Comparison of ENCODE assay signal across 8 cellular contexts in the genomic region with DNA sequence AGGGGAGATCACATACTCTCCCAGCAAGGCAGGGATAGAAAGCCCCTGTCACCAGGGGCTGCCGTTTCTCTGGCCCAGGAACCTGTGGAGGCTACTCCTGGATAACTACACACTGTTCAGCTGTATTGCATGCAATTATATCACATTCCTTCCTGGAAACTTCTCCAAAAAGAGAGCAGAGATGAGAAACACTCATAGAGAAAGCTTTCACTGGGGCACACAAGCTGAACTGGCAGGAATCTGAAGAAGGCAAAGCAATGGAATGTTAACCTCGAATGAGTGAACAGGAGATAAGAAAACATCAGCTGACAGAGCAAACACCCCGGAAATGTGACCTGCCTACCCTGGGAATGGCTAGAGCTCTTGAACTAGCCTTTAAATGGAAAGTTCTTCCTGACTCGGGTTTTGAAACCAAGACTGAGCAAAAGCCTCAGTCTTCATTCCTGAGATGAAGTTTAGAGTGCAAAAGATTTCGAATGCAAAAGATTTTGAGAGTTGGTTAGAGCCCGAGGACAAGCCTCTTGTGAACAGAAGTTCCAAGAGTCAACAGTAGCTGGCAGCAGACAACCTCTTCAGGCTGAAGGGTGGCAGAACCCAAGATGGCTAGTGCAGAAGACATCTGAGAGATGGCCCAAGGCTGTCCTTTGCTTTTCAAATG. TPM values are rescaled to one million over a fixed set of nuclear protein-coding genes. Genes with fewer than 3 reads are reported as not detected.
DNase-seq lines count a peak whose midpoint lies in the region; ATAC-seq and TF ChIP-seq lines count a peak whose summit lies in the region.

No MANE protein-coding gene starts in this region.

- CTCF ChIA-PET in AG04450 (lab: Charles Lee), result interaction anchor here (0.9 to 3.0 kb wide), 7 partner anchors 10 to 238 kb away, joined by 3 to 27 read pairs (median 4); no protein-coding TSS in a partner anchor

- no peaks in the 10 kb centered on the region for H3K36me3 ChIP-seq in ascending aorta

- POLR2A ChIA-PET in AG04450 (lab: Yijun Ruan, JAX), result interaction anchor here (0.5 to 3.5 kb wide), 12 partner anchors 9 to 298 kb away, joined by 3 to 88 read pairs (median 6); a partner anchor contains a TSS

- H3K4me1 ChIP-seq in ascending aorta, result peaks cover 3 to 21% of the 10 kb centered on the region in 2 donors

- H3K27ac ChIP-seq in AG04450 (ENCODE audit: low read depth, low read length) (peak overlapping the region; percentile 99), ascending aorta (peak overlapping the region; percentile 76 to 77)

- no peak overlapping the region for H3K27ac Mint-ChIP-seq in activated T-helper 2 cell treated with anti-CD3 and anti-CD28 coated beads, Interferon-gamma antibody, Interleukin-2, Interleukin-4, amounts not matched to agents 10 μg/mL and 5 μg/mL and 100 μg/mL, durations not matched to agents 14 hours and 24 hours and 36 hours

- intact Hi-C loops in ascending aorta (cut with DNase I), result loop anchor here (5.0 to 10.0 kb wide), 2 partner anchors 79 to 272 kb away; no protein-coding TSS in a partner anchor
- intact Hi-C loops in activated T-helper 2 cell treated with anti-CD3 and anti-CD28 coated beads, Interferon-gamma antibody, Interleukin-2, Interleukin-4, amounts not matched to agents 10 μg/mL and 5 μg/mL and 100 μg/mL, durations not matched to agents 14 hours and 24 hours and 36 hours (cut with micrococcal nuclease), result no loop called here

- DNase-seq in AG04450 (ENCODE audit: low read depth, low spot score) (peak; percentile 85), ascending aorta (ENCODE audit: low spot score in 2 of 2) (no peak), left lobe of liver (ENCODE audit: low spot score) (peak; percentile 49), COLO668 (lab: John Stamatoyannopoulos, UW; ENCODE audit: unreplicated experiment) (no peak)
- no peak for DNase-seq in activated T-helper 2 cell treated with anti-CD3 and anti-CD28 coated beads, Interferon-gamma antibody, Interleukin-2, Interleukin-4, amounts not matched to agents 10 μg/mL and 5 μg/mL and 100 μg/mL, durations not matched to agents 14 hours and 24 hours and 36 hours (ENCODE audit: low spot score)
- no peak for DNase-seq in activated effector memory CD4-positive, alpha-beta T cell treated with anti-CD3 and anti-CD28 coated beads, Interleukin-2, amount 50 U/mL, for 16 hours

- H3K36me3 Mint-ChIP-seq in activated T-helper 2 cell treated with anti-CD3 and anti-CD28 coated beads, Interferon-gamma antibody, Interleukin-2, Interleukin-4, amounts not matched to agents 10 μg/mL and 5 μg/mL and 100 μg/mL, durations not matched to agents 14 hours and 24 hours and 36 hours (ENCODE audit: low read depth), result no peaks in the 10 kb centered on the region

- no peak overlapping the region for H3K4me3 ChIP-seq in AG04450 (ENCODE audit: low read depth, low read length)
- peak overlapping the region in 1 of 2 donors; percentile 28 for H3K4me3 ChIP-seq in ascending aorta

- H3K9me3 Mint-ChIP-seq in activated T-helper 2 cell treated with anti-CD3 and anti-CD28 coated beads, Interferon-gamma antibody, Interleukin-2, Interleukin-4, amounts not matched to agents 10 μg/mL and 5 μg/mL and 100 μg/mL, durations not matched to agents 14 hours and 24 hours and 36 hours, result no peaks in the 10 kb centered on the region

- peaks cover 1% of the 10 kb centered on the region for H3K27me3 Mint-ChIP-seq in activated T-helper 2 cell treated with anti-CD3 and anti-CD28 coated beads, Interferon-gamma antibody, Interleukin-2, Interleukin-4, amounts not matched to agents 10 μg/mL and 5 μg/mL and 100 μg/mL, durations not matched to agents 14 hours and 24 hours and 36 hours (ENCODE audit: low read depth)

- peak; percentile 56 for ATAC-seq in HG03521 (IDR thresholded peaks at IDR 0.05; ENCODE audit: unreplicated experiment)
- ATAC-seq in left lobe of liver, result peak; percentile 94
- ATAC-seq in HG02571 (IDR thresholded peaks at IDR 0.05; ENCODE audit: unreplicated experiment), result no peak

- TF ChIP-seq CTCF in AG04450 (IDR thresholded peaks at IDR 0.05; ENCODE audit: low read depth, low read length) (peak; percentile 67), ascending aorta (IDR thresholded peaks at IDR 0.05) (peak; percentile 31 to 61 (median 60))

- no peaks in the 10 kb centered on the region for H3K4me1 Mint-ChIP-seq in activated T-helper 2 cell treated with anti-CD3 and anti-CD28 coated beads, Interferon-gamma antibody, Interleukin-2, Interleukin-4, amounts not matched to agents 10 μg/mL and 5 μg/mL and 100 μg/mL, durations not matched to agents 14 hours and 24 hours and 36 hours (ENCODE audit: low read depth)

- H3K9me3 ChIP-seq in AG04450 (ENCODE audit: control insufficient read depth, insufficient read depth, low read length) (peaks cover 7% of the 10 kb centered on the region; the same call in 1 of the 2 replicates), ascending aorta (no peaks in the 10 kb centered on the region)

- no peaks in the 10 kb centered on the region for H3K27me3 ChIP-seq in AG04450 (ENCODE audit: control insufficient read depth, insufficient read depth, low read length)
- H3K27me3 ChIP-seq in ascending aorta, result no peaks in the 10 kb centered on the region

- no peak overlapping the region for H3K4me3 Mint-ChIP-seq in activated T-helper 2 cell treated with anti-CD3 and anti-CD28 coated beads, Interferon-gamma antibody, Interleukin-2, Interleukin-4, amounts not matched to agents 10 μg/mL and 5 μg/mL and 100 μg/mL, durations not matched to agents 14 hours and 24 hours and 36 hours (ENCODE audit: low read depth)

RNA-seq across cellular contexts. Expression of a gene that starts 32.3 kb away (rescaled TPM):
- 194 and 206 TPM in 2 replicates for polyA plus RNA-seq in AG04450 (2011; rRNA removed)
- 172 and 200 TPM in 2 replicates for polyA minus RNA-seq in AG04450 (2011; rRNA and poly(A)+ RNA removed)
- 933 TPM for total RNA-seq in ascending aorta
- total RNA-seq in left lobe of liver, result 16.8 TPM
- total RNA-seq in activated T-helper 2 cell treated with anti-CD3 and anti-CD28 coated beads, Interferon-gamma antibody, Interleukin-2, Interleukin-4, amounts not matched to agents 10 μg/mL and 5 μg/mL and 100 μg/mL, durations not matched to agents 14 hours and 24 hours and 36 hours, result 1.2 and 1.6 TPM in 2 replicates

Comparison
In these comparisons a context has a peak if more than half of its experiments do, and no peak if none do; other contexts are left out.
1. DNase-seq: peak in AG04450 (single experiment) and left lobe of liver (single experiment); none in ascending aorta (0 of 2), activated T-helper 2 cell treated with anti-CD3 and anti-CD28 coated beads, Interferon-gamma antibody, Interleukin-2, Interleukin-4, amounts not matched to agents 10 μg/mL and 5 μg/mL and 100 μg/mL, durations not matched to agents 14 hours and 24 hours and 36 hours (single experiment), COLO668 (single experiment) and activated effector memory CD4-positive, alpha-beta T cell treated with anti-CD3 and anti-CD28 coated beads, Interleukin-2, amount 50 U/mL, for 16 hours (single experiment).
2. RNA of a gene that starts 32.3 kb away (total RNA-seq): 933 TPM in ascending aorta (single experiment); 16.8 TPM in left lobe of liver (single experiment) and 1.2 to 1.6 TPM in activated T-helper 2 cell treated with anti-CD3 and anti-CD28 coated beads, Interferon-gamma antibody, Interleukin-2, Interleukin-4, amounts not matched to agents 10 μg/mL and 5 μg/mL and 100 μg/mL, durations not matched to agents 14 hours and 24 hours and 36 hours; every median in the first group is over 10 times any median in the second.